1 cellular context compared by ENCODE assay signal in genomic region chr1:212665241-212666115, GRCh38.
A peak's percentile ranks its signal among the peaks of the same experiment; 100 is the strongest.
TF ChIP-seq lines count a peak whose summit lies in the region.

No MANE protein-coding gene starts in this region.

TF ChIP-seq in K562, 482 proteins besides CTCF, POLR2A, EP300 and RAD21 (continued from another document):
- TF ChIP-seq, protein P1, sequence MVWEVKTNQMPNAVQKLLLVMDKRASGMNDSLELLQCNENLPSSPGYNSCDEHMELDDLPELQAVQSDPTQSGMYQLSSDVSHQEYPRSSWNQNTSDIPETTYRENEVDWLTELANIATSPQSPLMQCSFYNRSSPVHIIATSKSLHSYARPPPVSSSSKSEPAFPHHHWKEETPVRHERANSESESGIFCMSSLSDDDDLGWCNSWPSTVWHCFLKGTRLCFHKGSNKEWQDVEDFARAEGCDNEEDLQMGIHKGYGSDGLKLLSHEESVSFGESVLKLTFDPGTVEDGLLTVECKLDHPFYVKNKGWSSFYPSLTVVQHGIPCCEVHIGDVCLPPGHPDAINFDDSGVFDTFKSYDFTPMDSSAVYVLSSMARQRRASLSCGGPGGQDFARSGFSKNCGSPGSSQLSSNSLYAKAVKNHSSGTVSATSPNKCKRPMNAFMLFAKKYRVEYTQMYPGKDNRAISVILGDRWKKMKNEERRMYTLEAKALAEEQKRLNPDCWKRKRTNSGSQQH (CRISPR knock-in tag; IDR thresholded peaks at IDR 0.05): peak; percentile 89
- TF ChIP-seq GTF2F1 (IDR thresholded peaks at IDR 0.05; ENCODE audit: low read depth, low read length): no peak
- peak; percentile 52; the same call in 1 of the 2 replicates for TF ChIP-seq ARID1B (IDR thresholded peaks at IDR 0.05)
- TF ChIP-seq RBM25 (IDR thresholded peaks at IDR 0.05; ENCODE audit: low read depth, low read length, severe bottlenecking): peak; percentile 27
- no peak for TF ChIP-seq ZNF57 (CRISPR knock-in tag; IDR thresholded peaks at IDR 0.05)
- TF ChIP-seq SNIP1 (IDR thresholded peaks at IDR 0.05; ENCODE audit: low read depth): no peak
- no peak for TF ChIP-seq ZC3H4 (CRISPR knock-in tag; IDR thresholded peaks at IDR 0.05; ENCODE audit: borderline replicate concordance)
- no peak for TF ChIP-seq RHOXF2B (CRISPR knock-in tag; conservative IDR thresholded peaks at IDR 0.05)
- TF ChIP-seq ZBTB49 (CRISPR knock-in tag; IDR thresholded peaks at IDR 0.05; ENCODE audit: borderline replicate concordance): no peak
- TF ChIP-seq BMI1 (IDR thresholded peaks at IDR 0.05; ENCODE audit: low read length): peak; percentile 10; the same call in 1 of the 2 replicates
- TF ChIP-seq MLLT1 (IDR thresholded peaks at IDR 0.05): no peak
- no peak for TF ChIP-seq ETV1 (tag; conservative IDR thresholded peaks at IDR 0.05; ENCODE audit: low read depth)
- TF ChIP-seq SNRNP70 (optimal IDR thresholded peaks at IDR 0.05; ENCODE audit: low read depth, low read length): no peak
- TF ChIP-seq ZNF445 (CRISPR knock-in tag; IDR thresholded peaks at IDR 0.05; ENCODE audit: low read depth): no peak
- no peak for TF ChIP-seq CREBBP (IDR thresholded peaks at IDR 0.05; ENCODE audit: low read depth, low read length)
- TF ChIP-seq RNF219 (CRISPR knock-in tag; IDR thresholded peaks at IDR 0.05): no peak
- no peak for TF ChIP-seq IRF1 (CRISPR knock-in tag; IDR thresholded peaks at IDR 0.05; ENCODE audit: borderline replicate concordance)
- TF ChIP-seq ELK1 (CRISPR knock-in tag; IDR thresholded peaks at IDR 0.05): no peak
- no peak for TF ChIP-seq ETS2 (tag; IDR thresholded peaks at IDR 0.05; ENCODE audit: borderline replicate concordance, poor library complexity, severe bottlenecking)
- no peak for TF ChIP-seq ZNF232 (CRISPR knock-in tag; IDR thresholded peaks at IDR 0.05)
- TF ChIP-seq, protein P2, sequence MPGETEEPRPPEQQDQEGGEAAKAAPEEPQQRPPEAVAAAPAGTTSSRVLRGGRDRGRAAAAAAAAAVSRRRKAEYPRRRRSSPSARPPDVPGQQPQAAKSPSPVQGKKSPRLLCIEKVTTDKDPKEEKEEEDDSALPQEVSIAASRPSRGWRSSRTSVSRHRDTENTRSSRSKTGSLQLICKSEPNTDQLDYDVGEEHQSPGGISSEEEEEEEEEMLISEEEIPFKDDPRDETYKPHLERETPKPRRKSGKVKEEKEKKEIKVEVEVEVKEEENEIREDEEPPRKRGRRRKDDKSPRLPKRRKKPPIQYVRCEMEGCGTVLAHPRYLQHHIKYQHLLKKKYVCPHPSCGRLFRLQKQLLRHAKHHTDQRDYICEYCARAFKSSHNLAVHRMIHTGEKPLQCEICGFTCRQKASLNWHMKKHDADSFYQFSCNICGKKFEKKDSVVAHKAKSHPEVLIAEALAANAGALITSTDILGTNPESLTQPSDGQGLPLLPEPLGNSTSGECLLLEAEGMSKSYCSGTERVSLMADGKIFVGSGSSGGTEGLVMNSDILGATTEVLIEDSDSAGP (CRISPR knock-in tag; IDR thresholded peaks at IDR 0.05): peak; percentile 70; the same call in 1 of the 2 replicates
- no peak for TF ChIP-seq E2F3 (CRISPR knock-in tag; IDR thresholded peaks at IDR 0.05)
- TF ChIP-seq, protein P3, sequence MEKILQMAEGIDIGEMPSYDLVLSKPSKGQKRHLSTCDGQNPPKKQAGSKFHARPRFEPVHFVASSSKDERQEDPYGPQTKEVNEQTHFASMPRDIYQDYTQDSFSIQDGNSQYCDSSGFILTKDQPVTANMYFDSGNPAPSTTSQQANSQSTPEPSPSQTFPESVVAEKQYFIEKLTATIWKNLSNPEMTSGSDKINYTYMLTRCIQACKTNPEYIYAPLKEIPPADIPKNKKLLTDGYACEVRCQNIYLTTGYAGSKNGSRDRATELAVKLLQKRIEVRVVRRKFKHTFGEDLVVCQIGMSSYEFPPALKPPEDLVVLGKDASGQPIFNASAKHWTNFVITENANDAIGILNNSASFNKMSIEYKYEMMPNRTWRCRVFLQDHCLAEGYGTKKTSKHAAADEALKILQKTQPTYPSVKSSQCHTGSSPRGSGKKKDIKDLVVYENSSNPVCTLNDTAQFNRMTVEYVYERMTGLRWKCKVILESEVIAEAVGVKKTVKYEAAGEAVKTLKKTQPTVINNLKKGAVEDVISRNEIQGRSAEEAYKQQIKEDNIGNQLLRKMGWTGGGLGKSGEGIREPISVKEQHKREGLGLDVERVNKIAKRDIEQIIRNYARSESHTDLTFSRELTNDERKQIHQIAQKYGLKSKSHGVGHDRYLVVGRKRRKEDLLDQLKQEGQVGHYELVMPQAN (IDR thresholded peaks at IDR 0.05; ENCODE audit: borderline replicate concordance): peak; percentile 68; the same call in 1 of the 2 replicates
